In genomic region chr11:61172888-61173287, GRCh38 we compare ENCODE assay signal across 1 cellular context.
TF ChIP-seq lines count a peak whose summit lies in the region.

No MANE protein-coding gene starts in this region.

TF ChIP-seq in K562, 482 proteins besides CTCF, POLR2A, EP300 and RAD21:
- TF ChIP-seq ZNF12 (CRISPR knock-in tag; IDR thresholded peaks at IDR 0.05) (peak; percentile 99), GATAD2B (IDR thresholded peaks at IDR 0.05; ENCODE audit: borderline replicate concordance) (no peak), TRIM24 (IDR thresholded peaks at IDR 0.05) (peak; percentile 26 to 56; a peak in 3 of 4 replicates), CEBPB (tag; IDR thresholded peaks at IDR 0.05) (peak; percentile 39; the same call in 1 of the 2 replicates), MTA2 (IDR thresholded peaks at IDR 0.05; ENCODE audit: low read depth) (no peak), SIX5 (IDR thresholded peaks at IDR 0.05; ENCODE audit: borderline replicate concordance in 1 of 2, insufficient read depth in 1 of 2, low read depth in 1 of 2, low read length in 2 of 2) (no peak)
